Comparison of ENCODE assay signal across 25 cellular contexts in the genomic region with DNA sequence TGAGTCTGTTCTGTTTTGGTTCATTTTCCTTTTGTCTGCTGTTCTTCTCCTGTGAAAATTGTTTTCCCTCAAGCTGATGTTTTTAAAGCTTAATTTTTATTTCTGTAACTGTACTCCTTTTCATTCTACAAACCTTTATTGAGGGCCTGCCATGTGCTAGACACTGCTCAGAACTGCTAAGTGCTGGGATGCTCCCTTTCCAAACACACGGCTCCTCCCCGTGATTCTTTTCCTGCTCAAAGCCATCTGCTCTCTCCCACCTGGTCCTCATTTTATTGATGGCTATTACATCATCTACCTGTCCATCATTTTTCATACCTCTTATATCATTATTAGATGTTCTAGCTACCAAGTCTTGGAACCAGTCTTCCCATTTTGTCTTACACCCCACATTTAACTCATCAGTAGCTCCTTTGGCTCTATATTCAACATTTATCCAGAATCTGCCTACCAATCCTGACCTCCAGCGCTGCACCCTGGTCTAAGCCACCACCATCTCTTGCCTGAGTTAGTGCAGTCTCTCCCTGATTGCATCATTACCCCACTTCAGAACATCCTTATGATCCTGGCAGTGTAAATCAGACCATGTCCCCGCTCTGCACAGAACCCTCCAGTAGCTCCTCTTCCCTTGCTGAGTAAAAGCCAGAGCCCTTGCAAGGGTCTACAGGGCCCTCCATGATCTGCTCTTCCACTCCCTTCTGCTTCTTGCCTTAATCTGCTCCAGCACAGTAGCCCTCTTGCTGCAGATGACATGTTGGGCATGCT.
"Had no signal": no experiment of that assay in that cellular context is flagged by ENCODE, and none has a peak within 500 bp of the region (broad histone marks: within the 10 kb centered on the region; RNA-seq: fewer than 3 reads in every experiment).

No MANE protein-coding gene starts in this region.

- H3K36me3 ChIP-seq: left ventricle myocardium inferior, pancreas, prostate gland, sigmoid colon, spleen, suprapubic skin, thoracic aorta, tibial artery, upper lobe of right lung had no signal

- FAIRE-seq: islet of Langerhans, pancreas, small intestine, urothelium cell line had no signal

- DNase-seq: hypothalamus; immature natural killer cell; left ventricle myocardium inferior; midbrain; mucosa of descending colon; naive thymus-derived CD4-positive, alpha-beta T cell; pancreas; posterior cingulate gyrus; retina; right cardiac atrium; sigmoid colon; small intestine; spleen; stimulated activated CD4-positive, alpha-beta T cell treated with anti-CD3 and anti-CD28 coated beads, Interleukin-4, amount 100 ng/mL, for 24 hours; stimulated activated naive CD4-positive, alpha-beta T cell; tibial artery; trophoblast cell; upper lobe of right lung had no signal

- H3K27me3 ChIP-seq: pancreas, sigmoid colon, spleen, suprapubic skin, tibial artery, upper lobe of right lung had no signal

- H3K4me3 ChIP-seq: left ventricle myocardium inferior, mucosa of descending colon, pancreas, prostate gland, sigmoid colon, spleen, suprapubic skin, thoracic aorta, tibial artery, upper lobe of right lung had no signal

- ATAC-seq: mucosa of descending colon; naive thymus-derived CD4-positive, alpha-beta T cell; natural killer cell treated with Interleukin-12 subunit alpha and Interleukin-12 subunit beta and Interleukin-15 and Interleukin-18, amount 100 ng/mL, for 72 hours; pancreas; right cardiac atrium; stimulated activated effector memory CD8-positive, alpha-beta T cell treated with anti-CD3 and anti-CD28 coated beads, Interleukin-12 subunit alpha, Interleukin-12 subunit beta, amount 100 ng/mL, for 72 hours; upper lobe of right lung had no signal

- H3K27ac ChIP-seq: left ventricle myocardium inferior, pancreas, prostate gland, sigmoid colon, spleen, suprapubic skin, thoracic aorta, tibial artery, upper lobe of right lung had no signal

- H3K9me3 ChIP-seq: left ventricle myocardium inferior, mucosa of descending colon, pancreas, prostate gland, sigmoid colon, suprapubic skin, thoracic aorta, tibial artery, upper lobe of right lung had no signal

- H3K4me1 ChIP-seq: left ventricle myocardium inferior, pancreas, prostate gland, sigmoid colon, spleen, suprapubic skin, tibial artery, upper lobe of right lung had no signal
